Comparison of ENCODE assay signal across 1 cellular context in genomic region chr16:85821441-85821901, GRCh38.
TF ChIP-seq lines count a peak whose summit lies in the region.

No MANE protein-coding gene starts in this region.

TF ChIP-seq in HepG2, 621 proteins besides CTCF, POLR2A, EP300 and RAD21 (continued from another document and continues in another):
- TF ChIP-seq SKIL (CRISPR knock-in tag; IDR thresholded peaks at IDR 0.05; ENCODE audit: borderline replicate concordance) (no peak), ZSCAN20 (CRISPR knock-in tag; IDR thresholded peaks at IDR 0.05; ENCODE audit: borderline replicate concordance) (no peak), ZNF780A (CRISPR knock-in tag; IDR thresholded peaks at IDR 0.05) (no peak), SNAPC2 (CRISPR knock-in tag; IDR thresholded peaks at IDR 0.05) (no peak), KLF9 (CRISPR knock-in tag; IDR thresholded peaks at IDR 0.05; ENCODE audit: low read depth) (no peak), ZNF205 (CRISPR knock-in tag; IDR thresholded peaks at IDR 0.05) (no peak), TEAD2 (CRISPR knock-in tag; IDR thresholded peaks at IDR 0.05) (no peak), PAWR (CRISPR knock-in tag; IDR thresholded peaks at IDR 0.05; ENCODE audit: borderline replicate concordance) (no peak), TIGD3 (CRISPR knock-in tag; IDR thresholded peaks at IDR 0.05; ENCODE audit: borderline replicate concordance) (no peak), ZNF549 (CRISPR knock-in tag; IDR thresholded peaks at IDR 0.05) (no peak), ZNF558 (CRISPR knock-in tag; IDR thresholded peaks at IDR 0.05; ENCODE audit: borderline replicate concordance) (no peak), ARNTL (CRISPR knock-in tag; IDR thresholded peaks at IDR 0.05) (no peak), ATRX (CRISPR knock-in tag; IDR thresholded peaks at IDR 0.05; ENCODE audit: borderline replicate concordance) (no peak), ZSCAN21 (CRISPR knock-in tag; IDR thresholded peaks at IDR 0.05; ENCODE audit: borderline replicate concordance) (no peak), ATAD3A (CRISPR knock-in tag; IDR thresholded peaks at IDR 0.05) (no peak), NFIB (CRISPR knock-in tag; IDR thresholded peaks at IDR 0.05; ENCODE audit: borderline replicate concordance) (no peak), NR3C1 (CRISPR knock-in tag; IDR thresholded peaks at IDR 0.05) (no peak), AKAP8 (CRISPR knock-in tag; IDR thresholded peaks at IDR 0.05) (0 out of 2 replicates have a peak, but pooled peaks have one; percentile 36), FOXK2 (IDR thresholded peaks at IDR 0.05) (no peak), AHR (CRISPR knock-in tag; IDR thresholded peaks at IDR 0.05) (0 out of 2 replicates have a peak, but pooled peaks have one; percentile 32), ZBTB1 (CRISPR knock-in tag; IDR thresholded peaks at IDR 0.05; ENCODE audit: borderline replicate concordance) (no peak), POLR2AphosphoS2 (IDR thresholded peaks at IDR 0.05; ENCODE audit: low read depth, low read length) (no peak), PRPF4 (IDR thresholded peaks at IDR 0.05; ENCODE audit: low read depth, low read length, poor library complexity, severe bottlenecking) (no peak), KAT2B (IDR thresholded peaks at IDR 0.05; ENCODE audit: borderline replicate concordance, low read depth, low read length) (no peak), SP1 (IDR thresholded peaks at IDR 0.05) (no peak), SP1 (CRISPR knock-in tag; IDR thresholded peaks at IDR 0.05) (no peak), MAFF (IDR thresholded peaks at IDR 0.05; ENCODE audit: low read depth, low read length) (no peak), RORA (CRISPR knock-in tag; IDR thresholded peaks at IDR 0.05) (no peak), RAD51 (IDR thresholded peaks at IDR 0.05; ENCODE audit: borderline replicate concordance) (no peak), ZNF713 (CRISPR knock-in tag; IDR thresholded peaks at IDR 0.05) (no peak), ZNF317 (CRISPR knock-in tag; IDR thresholded peaks at IDR 0.05) (no peak), NKX3-1 (CRISPR knock-in tag; IDR thresholded peaks at IDR 0.05) (no peak), FOXA1 (IDR thresholded peaks at IDR 0.05) (no peak), FOXA1 (CRISPR knock-in tag; IDR thresholded peaks at IDR 0.05) (no peak), ZNF746 (CRISPR knock-in tag; IDR thresholded peaks at IDR 0.05) (0 out of 2 replicates have a peak, but pooled peaks have one; percentile 25), ZNF350 (CRISPR knock-in tag; IDR thresholded peaks at IDR 0.05; ENCODE audit: borderline replicate concordance, low read depth) (0 out of 2 replicates have a peak, but pooled peaks have one; percentile 31), ZNF557 (CRISPR knock-in tag; IDR thresholded peaks at IDR 0.05) (no peak), ZNF225 (CRISPR knock-in tag; IDR thresholded peaks at IDR 0.05) (peak; percentile 83), ZNF639 (CRISPR knock-in tag; conservative IDR thresholded peaks at IDR 0.05) (no peak), ZNF124 (CRISPR knock-in tag; IDR thresholded peaks at IDR 0.05) (peak; percentile 77; the same call in 1 of the 2 replicates), ETV6 (CRISPR knock-in tag; conservative IDR thresholded peaks at IDR 0.05) (0 out of 2 replicates have a peak, but pooled peaks have one; percentile 56), ZMYM3 (CRISPR knock-in tag; IDR thresholded peaks at IDR 0.05) (no peak), ZBTB8A (CRISPR knock-in tag; IDR thresholded peaks at IDR 0.05; ENCODE audit: borderline replicate concordance, low read depth) (no peak), ZMAT5 (CRISPR knock-in tag; IDR thresholded peaks at IDR 0.05; ENCODE audit: borderline replicate concordance, low read depth) (no peak), ZNF776 (CRISPR knock-in tag; IDR thresholded peaks at IDR 0.05) (no peak), ZNF33A (CRISPR knock-in tag; IDR thresholded peaks at IDR 0.05; ENCODE audit: borderline replicate concordance) (no peak), BRD4 (CRISPR knock-in tag; IDR thresholded peaks at IDR 0.05) (no peak), TFAP4 (IDR thresholded peaks at IDR 0.05; ENCODE audit: borderline replicate concordance, low read depth) (peak; percentile 68; the same call in 1 of the 2 replicates), ZNF766 (CRISPR knock-in tag; IDR thresholded peaks at IDR 0.05; ENCODE audit: borderline replicate concordance) (0 out of 2 replicates have a peak, but pooled peaks have one; percentile 36), KDM4B (CRISPR knock-in tag; IDR thresholded peaks at IDR 0.05) (no peak), IKZF4 (CRISPR knock-in tag; IDR thresholded peaks at IDR 0.05; ENCODE audit: borderline replicate concordance, low read depth, not compliant biosample characterization) (no peak)
- TF ChIP-seq, protein P1, sequence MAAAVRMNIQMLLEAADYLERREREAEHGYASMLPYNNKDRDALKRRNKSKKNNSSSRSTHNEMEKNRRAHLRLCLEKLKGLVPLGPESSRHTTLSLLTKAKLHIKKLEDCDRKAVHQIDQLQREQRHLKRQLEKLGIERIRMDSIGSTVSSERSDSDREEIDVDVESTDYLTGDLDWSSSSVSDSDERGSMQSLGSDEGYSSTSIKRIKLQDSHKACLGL (CRISPR knock-in tag; IDR thresholded peaks at IDR 0.05) = 0 out of 2 replicates have a peak, but pooled peaks have one; percentile 62
- TF ChIP-seq, protein P2, sequence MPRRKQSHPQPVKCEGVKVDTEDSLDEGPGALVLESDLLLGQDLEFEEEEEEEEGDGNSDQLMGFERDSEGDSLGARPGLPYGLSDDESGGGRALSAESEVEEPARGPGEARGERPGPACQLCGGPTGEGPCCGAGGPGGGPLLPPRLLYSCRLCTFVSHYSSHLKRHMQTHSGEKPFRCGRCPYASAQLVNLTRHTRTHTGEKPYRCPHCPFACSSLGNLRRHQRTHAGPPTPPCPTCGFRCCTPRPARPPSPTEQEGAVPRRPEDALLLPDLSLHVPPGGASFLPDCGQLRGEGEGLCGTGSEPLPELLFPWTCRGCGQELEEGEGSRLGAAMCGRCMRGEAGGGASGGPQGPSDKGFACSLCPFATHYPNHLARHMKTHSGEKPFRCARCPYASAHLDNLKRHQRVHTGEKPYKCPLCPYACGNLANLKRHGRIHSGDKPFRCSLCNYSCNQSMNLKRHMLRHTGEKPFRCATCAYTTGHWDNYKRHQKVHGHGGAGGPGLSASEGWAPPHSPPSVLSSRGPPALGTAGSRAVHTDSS (CRISPR knock-in tag; conservative IDR thresholded peaks at IDR 0.05) = no peak
- TF ChIP-seq, protein P3, sequence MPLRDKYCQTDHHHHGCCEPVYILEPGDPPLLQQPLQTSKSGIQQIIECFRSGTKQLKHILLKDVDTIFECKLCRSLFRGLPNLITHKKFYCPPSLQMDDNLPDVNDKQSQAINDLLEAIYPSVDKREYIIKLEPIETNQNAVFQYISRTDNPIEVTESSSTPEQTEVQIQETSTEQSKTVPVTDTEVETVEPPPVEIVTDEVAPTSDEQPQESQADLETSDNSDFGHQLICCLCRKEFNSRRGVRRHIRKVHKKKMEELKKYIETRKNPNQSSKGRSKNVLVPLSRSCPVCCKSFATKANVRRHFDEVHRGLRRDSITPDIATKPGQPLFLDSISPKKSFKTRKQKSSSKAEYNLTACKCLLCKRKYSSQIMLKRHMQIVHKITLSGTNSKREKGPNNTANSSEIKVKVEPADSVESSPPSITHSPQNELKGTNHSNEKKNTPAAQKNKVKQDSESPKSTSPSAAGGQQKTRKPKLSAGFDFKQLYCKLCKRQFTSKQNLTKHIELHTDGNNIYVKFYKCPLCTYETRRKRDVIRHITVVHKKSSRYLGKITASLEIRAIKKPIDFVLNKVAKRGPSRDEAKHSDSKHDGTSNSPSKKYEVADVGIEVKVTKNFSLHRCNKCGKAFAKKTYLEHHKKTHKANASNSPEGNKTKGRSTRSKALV (CRISPR knock-in tag; IDR thresholded peaks at IDR 0.05) = 0 out of 2 replicates have a peak, but pooled peaks have one; percentile 29
- TF ChIP-seq, protein P4, sequence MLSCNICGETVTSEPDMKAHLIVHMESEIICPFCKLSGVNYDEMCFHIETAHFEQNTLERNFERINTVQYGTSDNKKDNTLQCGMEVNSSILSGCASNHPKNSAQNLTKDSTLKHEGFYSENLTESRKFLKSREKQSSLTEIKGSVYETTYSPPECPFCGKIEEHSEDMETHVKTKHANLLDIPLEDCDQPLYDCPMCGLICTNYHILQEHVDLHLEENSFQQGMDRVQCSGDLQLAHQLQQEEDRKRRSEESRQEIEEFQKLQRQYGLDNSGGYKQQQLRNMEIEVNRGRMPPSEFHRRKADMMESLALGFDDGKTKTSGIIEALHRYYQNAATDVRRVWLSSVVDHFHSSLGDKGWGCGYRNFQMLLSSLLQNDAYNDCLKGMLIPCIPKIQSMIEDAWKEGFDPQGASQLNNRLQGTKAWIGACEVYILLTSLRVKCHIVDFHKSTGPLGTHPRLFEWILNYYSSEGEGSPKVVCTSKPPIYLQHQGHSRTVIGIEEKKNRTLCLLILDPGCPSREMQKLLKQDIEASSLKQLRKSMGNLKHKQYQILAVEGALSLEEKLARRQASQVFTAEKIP (CRISPR knock-in tag; IDR thresholded peaks at IDR 0.05; ENCODE audit: borderline replicate concordance) = no peak
- TF ChIP-seq, protein P5, sequence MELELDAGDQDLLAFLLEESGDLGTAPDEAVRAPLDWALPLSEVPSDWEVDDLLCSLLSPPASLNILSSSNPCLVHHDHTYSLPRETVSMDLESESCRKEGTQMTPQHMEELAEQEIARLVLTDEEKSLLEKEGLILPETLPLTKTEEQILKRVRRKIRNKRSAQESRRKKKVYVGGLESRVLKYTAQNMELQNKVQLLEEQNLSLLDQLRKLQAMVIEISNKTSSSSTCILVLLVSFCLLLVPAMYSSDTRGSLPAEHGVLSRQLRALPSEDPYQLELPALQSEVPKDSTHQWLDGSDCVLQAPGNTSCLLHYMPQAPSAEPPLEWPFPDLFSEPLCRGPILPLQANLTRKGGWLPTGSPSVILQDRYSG (CRISPR knock-in tag; IDR thresholded peaks at IDR 0.05) = no peak
- TF ChIP-seq, protein P6, sequence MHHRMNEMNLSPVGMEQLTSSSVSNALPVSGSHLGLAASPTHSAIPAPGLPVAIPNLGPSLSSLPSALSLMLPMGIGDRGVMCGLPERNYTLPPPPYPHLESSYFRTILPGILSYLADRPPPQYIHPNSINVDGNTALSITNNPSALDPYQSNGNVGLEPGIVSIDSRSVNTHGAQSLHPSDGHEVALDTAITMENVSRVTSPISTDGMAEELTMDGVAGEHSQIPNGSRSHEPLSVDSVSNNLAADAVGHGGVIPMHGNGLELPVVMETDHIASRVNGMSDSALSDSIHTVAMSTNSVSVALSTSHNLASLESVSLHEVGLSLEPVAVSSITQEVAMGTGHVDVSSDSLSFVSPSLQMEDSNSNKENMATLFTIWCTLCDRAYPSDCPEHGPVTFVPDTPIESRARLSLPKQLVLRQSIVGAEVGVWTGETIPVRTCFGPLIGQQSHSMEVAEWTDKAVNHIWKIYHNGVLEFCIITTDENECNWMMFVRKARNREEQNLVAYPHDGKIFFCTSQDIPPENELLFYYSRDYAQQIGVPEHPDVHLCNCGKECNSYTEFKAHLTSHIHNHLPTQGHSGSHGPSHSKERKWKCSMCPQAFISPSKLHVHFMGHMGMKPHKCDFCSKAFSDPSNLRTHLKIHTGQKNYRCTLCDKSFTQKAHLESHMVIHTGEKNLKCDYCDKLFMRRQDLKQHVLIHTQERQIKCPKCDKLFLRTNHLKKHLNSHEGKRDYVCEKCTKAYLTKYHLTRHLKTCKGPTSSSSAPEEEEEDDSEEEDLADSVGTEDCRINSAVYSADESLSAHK (CRISPR knock-in tag; IDR thresholded peaks at IDR 0.05; ENCODE audit: borderline replicate concordance) = no peak
